ENCODE assay signal across 2 cellular contexts in the genomic region with DNA sequence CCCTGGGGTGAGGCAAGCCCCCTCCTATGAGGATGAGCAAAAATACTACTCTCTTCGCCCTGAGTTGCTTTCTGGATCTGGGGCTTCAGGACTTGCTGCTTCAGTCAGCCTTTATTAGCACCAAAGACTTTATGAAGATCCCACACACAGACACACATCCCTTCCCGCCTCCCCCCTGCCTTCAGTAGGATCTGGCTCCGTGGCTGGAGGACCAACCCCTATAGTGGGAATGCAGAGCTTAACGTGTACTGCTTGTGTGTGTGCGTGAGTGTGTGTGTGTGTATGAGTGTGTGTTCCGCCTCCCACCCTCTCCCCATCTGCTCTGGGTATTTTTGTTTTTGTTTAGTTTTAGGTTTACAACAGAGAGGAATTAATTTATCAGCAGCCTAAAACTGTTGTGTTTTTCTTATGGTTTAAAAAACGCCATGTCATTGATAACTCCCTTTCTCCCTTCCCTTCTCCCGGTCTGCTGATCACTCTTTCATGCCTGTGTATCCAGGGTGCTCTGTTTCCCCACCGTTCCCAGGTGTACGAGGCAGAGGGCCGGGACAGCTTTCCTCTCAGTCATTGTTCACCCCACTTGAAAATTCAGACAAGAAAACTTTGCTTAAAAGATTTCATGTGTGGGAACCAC.
TF ChIP-seq lines count a peak whose summit lies in the region.

No MANE protein-coding gene starts in this region.

TF ChIP-seq in WTC11, 78 proteins besides CTCF, POLR2A, EP300 and RAD21 (continued from another document):
- TF ChIP-seq, protein P1, sequence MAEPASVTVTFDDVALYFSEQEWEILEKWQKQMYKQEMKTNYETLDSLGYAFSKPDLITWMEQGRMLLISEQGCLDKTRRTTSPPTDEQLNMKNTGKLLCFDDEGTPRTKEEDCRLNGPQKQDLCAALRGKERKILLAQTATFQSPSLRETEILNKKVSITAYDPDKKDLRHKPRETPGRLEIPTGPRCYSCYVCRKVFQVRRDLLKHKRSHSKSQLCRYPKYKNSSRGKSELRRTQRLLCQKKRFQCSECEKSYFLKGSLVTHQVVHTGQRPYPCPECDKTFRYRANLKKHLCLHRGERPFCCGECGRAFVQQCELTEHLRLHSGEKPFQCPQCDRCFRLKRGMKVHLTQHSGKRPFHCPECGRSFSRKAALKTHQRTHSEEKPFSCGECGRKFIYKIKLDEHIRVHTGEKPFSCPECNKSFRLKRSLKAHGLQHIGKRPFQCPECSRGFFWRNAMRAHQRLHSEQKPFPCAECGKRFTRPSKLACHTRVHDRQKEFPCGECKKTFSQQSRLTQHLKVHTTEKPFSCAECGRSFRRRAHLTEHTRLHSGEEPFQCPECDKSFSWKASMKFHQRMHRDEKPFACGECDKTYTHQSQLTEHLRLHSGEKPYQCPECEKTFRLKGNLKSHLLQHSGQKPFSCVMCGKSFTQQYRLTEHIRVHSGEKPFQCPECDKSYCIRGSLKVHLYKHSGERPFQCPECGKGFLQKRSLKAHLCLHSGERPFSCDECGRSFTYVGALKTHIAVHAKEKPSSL (CRISPR knock-in tag; conservative IDR thresholded peaks at IDR 0.05), result no peak
- TF ChIP-seq, protein P2, sequence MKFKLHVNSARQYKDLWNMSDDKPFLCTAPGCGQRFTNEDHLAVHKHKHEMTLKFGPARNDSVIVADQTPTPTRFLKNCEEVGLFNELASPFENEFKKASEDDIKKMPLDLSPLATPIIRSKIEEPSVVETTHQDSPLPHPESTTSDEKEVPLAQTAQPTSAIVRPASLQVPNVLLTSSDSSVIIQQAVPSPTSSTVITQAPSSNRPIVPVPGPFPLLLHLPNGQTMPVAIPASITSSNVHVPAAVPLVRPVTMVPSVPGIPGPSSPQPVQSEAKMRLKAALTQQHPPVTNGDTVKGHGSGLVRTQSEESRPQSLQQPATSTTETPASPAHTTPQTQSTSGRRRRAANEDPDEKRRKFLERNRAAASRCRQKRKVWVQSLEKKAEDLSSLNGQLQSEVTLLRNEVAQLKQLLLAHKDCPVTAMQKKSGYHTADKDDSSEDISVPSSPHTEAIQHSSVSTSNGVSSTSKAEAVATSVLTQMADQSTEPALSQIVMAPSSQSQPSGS (CRISPR knock-in tag; IDR thresholded peaks at IDR 0.05; ENCODE audit: borderline replicate concordance, low read depth), result no peak

TF ChIP-seq in HepG2, 621 proteins besides CTCF, POLR2A, EP300 and RAD21 (continued from another document):
- TF ChIP-seq BRD4 (CRISPR knock-in tag; IDR thresholded peaks at IDR 0.05), result peak; percentile 10; the same call in 1 of the 2 replicates
- TF ChIP-seq, protein P3, sequence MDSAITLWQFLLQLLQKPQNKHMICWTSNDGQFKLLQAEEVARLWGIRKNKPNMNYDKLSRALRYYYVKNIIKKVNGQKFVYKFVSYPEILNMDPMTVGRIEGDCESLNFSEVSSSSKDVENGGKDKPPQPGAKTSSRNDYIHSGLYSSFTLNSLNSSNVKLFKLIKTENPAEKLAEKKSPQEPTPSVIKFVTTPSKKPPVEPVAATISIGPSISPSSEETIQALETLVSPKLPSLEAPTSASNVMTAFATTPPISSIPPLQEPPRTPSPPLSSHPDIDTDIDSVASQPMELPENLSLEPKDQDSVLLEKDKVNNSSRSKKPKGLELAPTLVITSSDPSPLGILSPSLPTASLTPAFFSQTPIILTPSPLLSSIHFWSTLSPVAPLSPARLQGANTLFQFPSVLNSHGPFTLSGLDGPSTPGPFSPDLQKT (CRISPR knock-in tag; IDR thresholded peaks at IDR 0.05; ENCODE audit: borderline replicate concordance), result no peak
- TF ChIP-seq MED1 (CRISPR knock-in tag; IDR thresholded peaks at IDR 0.05), result no peak
- TF ChIP-seq ZFYVE20 (CRISPR knock-in tag; IDR thresholded peaks at IDR 0.05; ENCODE audit: borderline replicate concordance, low read depth), result no peak
- TF ChIP-seq, protein P4, sequence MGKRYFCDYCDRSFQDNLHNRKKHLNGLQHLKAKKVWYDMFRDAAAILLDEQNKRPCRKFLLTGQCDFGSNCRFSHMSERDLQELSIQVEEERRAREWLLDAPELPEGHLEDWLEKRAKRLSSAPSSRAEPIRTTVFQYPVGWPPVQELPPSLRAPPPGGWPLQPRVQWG (CRISPR knock-in tag; IDR thresholded peaks at IDR 0.05; ENCODE audit: borderline replicate concordance, low read depth), result no peak
- TF ChIP-seq, protein P5, sequence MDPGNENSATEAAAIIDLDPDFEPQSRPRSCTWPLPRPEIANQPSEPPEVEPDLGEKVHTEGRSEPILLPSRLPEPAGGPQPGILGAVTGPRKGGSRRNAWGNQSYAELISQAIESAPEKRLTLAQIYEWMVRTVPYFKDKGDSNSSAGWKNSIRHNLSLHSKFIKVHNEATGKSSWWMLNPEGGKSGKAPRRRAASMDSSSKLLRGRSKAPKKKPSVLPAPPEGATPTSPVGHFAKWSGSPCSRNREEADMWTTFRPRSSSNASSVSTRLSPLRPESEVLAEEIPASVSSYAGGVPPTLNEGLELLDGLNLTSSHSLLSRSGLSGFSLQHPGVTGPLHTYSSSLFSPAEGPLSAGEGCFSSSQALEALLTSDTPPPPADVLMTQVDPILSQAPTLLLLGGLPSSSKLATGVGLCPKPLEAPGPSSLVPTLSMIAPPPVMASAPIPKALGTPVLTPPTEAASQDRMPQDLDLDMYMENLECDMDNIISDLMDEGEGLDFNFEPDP (CRISPR knock-in tag; conservative IDR thresholded peaks at IDR 0.05), result 0 out of 2 replicates have a peak, but pooled peaks have one; percentile 40
- no peak for TF ChIP-seq ZSCAN21 (CRISPR knock-in tag; IDR thresholded peaks at IDR 0.05; ENCODE audit: borderline replicate concordance)
- no peak for TF ChIP-seq CBX2 (IDR thresholded peaks at IDR 0.05; ENCODE audit: low read depth, low read length)
- no peak for TF ChIP-seq CBX2 (CRISPR knock-in tag; IDR thresholded peaks at IDR 0.05; ENCODE audit: low read depth)
- TF ChIP-seq, protein P6, sequence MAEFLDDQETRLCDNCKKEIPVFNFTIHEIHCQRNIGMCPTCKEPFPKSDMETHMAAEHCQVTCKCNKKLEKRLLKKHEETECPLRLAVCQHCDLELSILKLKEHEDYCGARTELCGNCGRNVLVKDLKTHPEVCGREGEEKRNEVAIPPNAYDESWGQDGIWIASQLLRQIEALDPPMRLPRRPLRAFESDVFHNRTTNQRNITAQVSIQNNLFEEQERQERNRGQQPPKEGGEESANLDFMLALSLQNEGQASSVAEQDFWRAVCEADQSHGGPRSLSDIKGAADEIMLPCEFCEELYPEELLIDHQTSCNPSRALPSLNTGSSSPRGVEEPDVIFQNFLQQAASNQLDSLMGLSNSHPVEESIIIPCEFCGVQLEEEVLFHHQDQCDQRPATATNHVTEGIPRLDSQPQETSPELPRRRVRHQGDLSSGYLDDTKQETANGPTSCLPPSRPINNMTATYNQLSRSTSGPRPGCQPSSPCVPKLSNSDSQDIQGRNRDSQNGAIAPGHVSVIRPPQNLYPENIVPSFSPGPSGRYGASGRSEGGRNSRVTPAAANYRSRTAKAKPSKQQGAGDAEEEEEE (CRISPR knock-in tag; IDR thresholded peaks at IDR 0.05; ENCODE audit: borderline replicate concordance), result no peak
- no peak for TF ChIP-seq TAF1 (CRISPR knock-in tag; IDR thresholded peaks at IDR 0.05)
- no peak for TF ChIP-seq ZBTB7A (CRISPR knock-in tag; IDR thresholded peaks at IDR 0.05)
- TF ChIP-seq CBFB (CRISPR knock-in tag; IDR thresholded peaks at IDR 0.05), result no peak
- TF ChIP-seq ZNF605 (CRISPR knock-in tag; IDR thresholded peaks at IDR 0.05), result peak; percentile 61; the same call in 1 of the 2 replicates
- TF ChIP-seq, protein P7, sequence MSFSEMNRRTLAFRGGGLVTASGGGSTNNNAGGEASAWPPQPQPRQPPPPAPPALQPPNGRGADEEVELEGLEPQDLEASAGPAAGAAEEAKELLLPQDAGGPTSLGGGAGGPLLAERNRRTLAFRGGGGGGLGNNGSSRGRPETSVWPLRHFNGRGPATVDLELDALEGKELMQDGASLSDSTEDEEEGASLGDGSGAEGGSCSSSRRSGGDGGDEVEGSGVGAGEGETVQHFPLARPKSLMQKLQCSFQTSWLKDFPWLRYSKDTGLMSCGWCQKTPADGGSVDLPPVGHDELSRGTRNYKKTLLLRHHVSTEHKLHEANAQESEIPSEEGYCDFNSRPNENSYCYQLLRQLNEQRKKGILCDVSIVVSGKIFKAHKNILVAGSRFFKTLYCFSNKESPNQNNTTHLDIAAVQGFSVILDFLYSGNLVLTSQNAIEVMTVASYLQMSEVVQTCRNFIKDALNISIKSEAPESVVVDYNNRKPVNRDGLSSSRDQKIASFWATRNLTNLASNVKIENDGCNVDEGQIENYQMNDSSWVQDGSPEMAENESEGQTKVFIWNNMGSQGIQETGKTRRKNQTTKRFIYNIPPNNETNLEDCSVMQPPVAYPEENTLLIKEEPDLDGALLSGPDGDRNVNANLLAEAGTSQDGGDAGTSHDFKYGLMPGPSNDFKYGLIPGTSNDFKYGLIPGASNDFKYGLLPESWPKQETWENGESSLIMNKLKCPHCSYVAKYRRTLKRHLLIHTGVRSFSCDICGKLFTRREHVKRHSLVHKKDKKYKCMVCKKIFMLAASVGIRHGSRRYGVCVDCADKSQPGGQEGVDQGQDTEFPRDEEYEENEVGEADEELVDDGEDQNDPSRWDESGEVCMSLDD (CRISPR knock-in tag; IDR thresholded peaks at IDR 0.05; ENCODE audit: borderline replicate concordance), result no peak
- no peak for TF ChIP-seq TOPORS (CRISPR knock-in tag; IDR thresholded peaks at IDR 0.05)
- no peak for TF ChIP-seq TAF15 (IDR thresholded peaks at IDR 0.05; ENCODE audit: low read depth, low read length, poor library complexity, severe bottlenecking)
- no peak for TF ChIP-seq SUZ12 (IDR thresholded peaks at IDR 0.05; ENCODE audit: low read depth, low read length)
- TF ChIP-seq ZNF468 (CRISPR knock-in tag; IDR thresholded peaks at IDR 0.05), result no peak
- TF ChIP-seq NFKBIZ (CRISPR knock-in tag; IDR thresholded peaks at IDR 0.05), result no peak
- no peak for TF ChIP-seq STAT5B (CRISPR knock-in tag; IDR thresholded peaks at IDR 0.05)
- no peak for TF ChIP-seq MXD4 (CRISPR knock-in tag; IDR thresholded peaks at IDR 0.05)
- TF ChIP-seq ZNF335 (CRISPR knock-in tag; IDR thresholded peaks at IDR 0.05), result no peak
- TF ChIP-seq, protein P8, sequence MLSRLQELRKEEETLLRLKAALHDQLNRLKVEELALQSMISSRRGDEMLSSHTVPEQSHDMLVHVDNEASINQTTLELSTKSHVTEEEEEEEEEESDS (CRISPR knock-in tag; IDR thresholded peaks at IDR 0.05; ENCODE audit: borderline replicate concordance), result no peak
- TF ChIP-seq ZSCAN25 (CRISPR knock-in tag; IDR thresholded peaks at IDR 0.05), result peak; percentile 69; the same call in 1 of the 2 replicates
- TF ChIP-seq MBD4 (IDR thresholded peaks at IDR 0.05; ENCODE audit: borderline replicate concordance, low read length), result no peak
TF ChIP-seq in HepG2: peak in this region for 6.
